1 cellular context compared by ENCODE assay signal in the genomic region with DNA sequence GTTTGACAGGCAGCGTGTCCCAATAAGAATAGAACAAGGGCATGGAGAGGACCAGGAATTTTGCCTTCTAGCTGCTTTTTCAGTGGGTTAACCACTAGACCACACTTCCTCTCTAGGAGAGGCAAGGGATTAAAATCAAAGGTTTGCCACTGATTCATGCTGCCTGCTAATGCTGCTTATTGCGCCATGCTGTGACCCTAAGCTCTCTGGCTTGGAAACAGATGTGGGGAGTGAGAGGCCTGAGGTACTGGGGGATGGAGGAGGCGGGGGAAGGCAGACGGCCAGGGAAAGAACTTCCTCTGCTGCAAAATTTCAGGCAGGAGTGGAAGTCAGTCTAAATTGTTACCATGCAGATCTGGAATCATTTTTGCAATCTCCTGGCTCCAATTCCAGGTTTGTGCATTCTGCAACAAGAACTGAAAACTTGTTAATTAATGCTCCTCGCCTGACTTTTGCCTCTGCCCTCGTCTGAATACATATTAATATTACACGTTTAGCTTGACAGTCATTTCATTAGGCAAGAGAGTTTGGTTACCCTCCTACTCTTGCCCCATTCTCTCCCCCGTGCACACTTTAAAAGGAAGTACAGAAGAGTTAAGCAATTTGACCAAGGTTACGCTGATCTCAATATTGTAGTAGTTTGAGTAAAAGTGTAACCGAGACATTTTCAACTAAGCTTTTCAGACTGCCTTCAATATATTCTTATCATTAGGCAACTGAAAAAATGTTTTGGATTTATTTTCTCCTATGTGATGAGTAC.
TF ChIP-seq lines count a peak whose summit lies in the region.

No MANE protein-coding gene starts in this region.

TF ChIP-seq in GM12878, 131 proteins besides CTCF, POLR2A, EP300 and RAD21 (continued from another document):
- TF ChIP-seq, protein P1, sequence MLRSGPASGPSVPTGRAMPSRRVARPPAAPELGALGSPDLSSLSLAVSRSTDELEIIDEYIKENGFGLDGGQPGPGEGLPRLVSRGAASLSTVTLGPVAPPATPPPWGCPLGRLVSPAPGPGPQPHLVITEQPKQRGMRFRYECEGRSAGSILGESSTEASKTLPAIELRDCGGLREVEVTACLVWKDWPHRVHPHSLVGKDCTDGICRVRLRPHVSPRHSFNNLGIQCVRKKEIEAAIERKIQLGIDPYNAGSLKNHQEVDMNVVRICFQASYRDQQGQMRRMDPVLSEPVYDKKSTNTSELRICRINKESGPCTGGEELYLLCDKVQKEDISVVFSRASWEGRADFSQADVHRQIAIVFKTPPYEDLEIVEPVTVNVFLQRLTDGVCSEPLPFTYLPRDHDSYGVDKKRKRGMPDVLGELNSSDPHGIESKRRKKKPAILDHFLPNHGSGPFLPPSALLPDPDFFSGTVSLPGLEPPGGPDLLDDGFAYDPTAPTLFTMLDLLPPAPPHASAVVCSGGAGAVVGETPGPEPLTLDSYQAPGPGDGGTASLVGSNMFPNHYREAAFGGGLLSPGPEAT (IDR thresholded peaks at IDR 0.05; ENCODE audit: low read depth): peak; percentile 17; the same call in 1 of the 2 replicates
- TF ChIP-seq CREB1 (IDR thresholded peaks at IDR 0.05; ENCODE audit: low read depth) (no peak), IKZF1 (conservative IDR thresholded peaks at IDR 0.05) (peak; percentile 41), TBL1XR1 (IDR thresholded peaks at IDR 0.05; ENCODE audit: low read depth, low read length) (peak; percentile 52; the same call in 1 of the 2 replicates), BHLHE40 (IDR thresholded peaks at IDR 0.05; ENCODE audit: borderline replicate concordance in 1 of 2, low read depth in 2 of 2, low read length in 1 of 2) (peak; percentile 61 to 74; a peak in 2 of 4 replicates), IKZF2 (IDR thresholded peaks at IDR 0.05) (peak in 1 of 2 experiments; percentile 11; a peak in 1 of 4 replicates), SPI1 (IDR thresholded peaks at IDR 0.05; ENCODE audit: borderline replicate concordance, insufficient read depth, low read depth, low read length) (0 out of 2 replicates have a peak, but pooled peaks have one; percentile 22), MEF2B (IDR thresholded peaks at IDR 0.05; ENCODE audit: partially characterized antibody, poor library complexity, severe bottlenecking) (no peak), BCL11A (IDR thresholded peaks at IDR 0.05; ENCODE audit: low read depth, low read length) (peak; percentile 32; the same call in 1 of the 2 replicates), RUNX3 (IDR thresholded peaks at IDR 0.05; ENCODE audit: low read length) (peak; percentile 65), NR2F1 (conservative IDR thresholded peaks at IDR 0.05) (0 out of 2 replicates have a peak, but pooled peaks have one; percentile 30), NFIC (IDR thresholded peaks at IDR 0.05; ENCODE audit: low read depth, low read length) (peak; percentile 54; the same call in 1 of the 2 replicates), FOXM1 (IDR thresholded peaks at IDR 0.05; ENCODE audit: low read depth, low read length) (peak; percentile 45; the same call in 1 of the 2 replicates), IRF4 (IDR thresholded peaks at IDR 0.05; ENCODE audit: low read depth, low read length) (peak; percentile 44; the same call in 1 of the 2 replicates), JUNB (IDR thresholded peaks at IDR 0.05) (peak; percentile 84), POU2F2 (IDR thresholded peaks at IDR 0.05; ENCODE audit: borderline replicate concordance, low read depth, low read length) (no peak), ETV6 (conservative IDR thresholded peaks at IDR 0.05 in 1 of 2, IDR thresholded peaks at IDR 0.05 in 1 of 2; ENCODE audit: borderline replicate concordance in 1 of 2, low read depth in 1 of 2) (peak in 1 of 2 experiments; percentile 76; a peak in 1 of 4 replicates), EED (IDR thresholded peaks at IDR 0.05; ENCODE audit: low read depth) (peak; percentile 15; the same call in 1 of the 2 replicates), POLR2AphosphoS5 (IDR thresholded peaks at IDR 0.05; ENCODE audit: low read length) (no peak), ZNF217 (IDR thresholded peaks at IDR 0.05) (peak; percentile 54; the same call in 1 of the 2 replicates)
- TF ChIP-seq, protein P2, sequence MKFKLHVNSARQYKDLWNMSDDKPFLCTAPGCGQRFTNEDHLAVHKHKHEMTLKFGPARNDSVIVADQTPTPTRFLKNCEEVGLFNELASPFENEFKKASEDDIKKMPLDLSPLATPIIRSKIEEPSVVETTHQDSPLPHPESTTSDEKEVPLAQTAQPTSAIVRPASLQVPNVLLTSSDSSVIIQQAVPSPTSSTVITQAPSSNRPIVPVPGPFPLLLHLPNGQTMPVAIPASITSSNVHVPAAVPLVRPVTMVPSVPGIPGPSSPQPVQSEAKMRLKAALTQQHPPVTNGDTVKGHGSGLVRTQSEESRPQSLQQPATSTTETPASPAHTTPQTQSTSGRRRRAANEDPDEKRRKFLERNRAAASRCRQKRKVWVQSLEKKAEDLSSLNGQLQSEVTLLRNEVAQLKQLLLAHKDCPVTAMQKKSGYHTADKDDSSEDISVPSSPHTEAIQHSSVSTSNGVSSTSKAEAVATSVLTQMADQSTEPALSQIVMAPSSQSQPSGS (IDR thresholded peaks at IDR 0.05; ENCODE audit: low read length): peak; percentile 51; the same call in 1 of the 2 replicates
- TF ChIP-seq, protein P3, sequence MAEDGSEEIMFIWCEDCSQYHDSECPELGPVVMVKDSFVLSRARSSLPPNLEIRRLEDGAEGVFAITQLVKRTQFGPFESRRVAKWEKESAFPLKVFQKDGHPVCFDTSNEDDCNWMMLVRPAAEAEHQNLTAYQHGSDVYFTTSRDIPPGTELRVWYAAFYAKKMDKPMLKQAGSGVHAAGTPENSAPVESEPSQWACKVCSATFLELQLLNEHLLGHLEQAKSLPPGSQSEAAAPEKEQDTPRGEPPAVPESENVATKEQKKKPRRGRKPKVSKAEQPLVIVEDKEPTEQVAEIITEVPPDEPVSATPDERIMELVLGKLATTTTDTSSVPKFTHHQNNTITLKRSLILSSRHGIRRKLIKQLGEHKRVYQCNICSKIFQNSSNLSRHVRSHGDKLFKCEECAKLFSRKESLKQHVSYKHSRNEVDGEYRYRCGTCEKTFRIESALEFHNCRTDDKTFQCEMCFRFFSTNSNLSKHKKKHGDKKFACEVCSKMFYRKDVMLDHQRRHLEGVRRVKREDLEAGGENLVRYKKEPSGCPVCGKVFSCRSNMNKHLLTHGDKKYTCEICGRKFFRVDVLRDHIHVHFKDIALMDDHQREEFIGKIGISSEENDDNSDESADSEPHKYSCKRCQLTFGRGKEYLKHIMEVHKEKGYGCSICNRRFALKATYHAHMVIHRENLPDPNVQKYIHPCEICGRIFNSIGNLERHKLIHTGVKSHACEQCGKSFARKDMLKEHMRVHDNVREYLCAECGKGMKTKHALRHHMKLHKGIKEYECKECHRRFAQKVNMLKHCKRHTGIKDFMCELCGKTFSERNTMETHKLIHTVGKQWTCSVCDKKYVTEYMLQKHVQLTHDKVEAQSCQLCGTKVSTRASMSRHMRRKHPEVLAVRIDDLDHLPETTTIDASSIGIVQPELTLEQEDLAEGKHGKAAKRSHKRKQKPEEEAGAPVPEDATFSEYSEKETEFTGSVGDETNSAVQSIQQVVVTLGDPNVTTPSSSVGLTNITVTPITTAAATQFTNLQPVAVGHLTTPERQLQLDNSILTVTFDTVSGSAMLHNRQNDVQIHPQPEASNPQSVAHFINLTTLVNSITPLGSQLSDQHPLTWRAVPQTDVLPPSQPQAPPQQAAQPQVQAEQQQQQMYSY (CRISPR knock-in tag; IDR thresholded peaks at IDR 0.05): no peak
